Comparison of ENCODE assay signal across 8 cellular contexts in genomic region chr11:125451400-125452124, GRCh38. TPM values are rescaled to one million over a fixed set of nuclear protein-coding genes. Genes with fewer than 3 reads are reported as not detected.
DNase-seq lines count a peak whose midpoint lies in the region; ATAC-seq and TF ChIP-seq lines count a peak whose summit lies in the region.

No MANE protein-coding gene starts in this region.

- ATAC-seq in GM18502 (IDR thresholded peaks at IDR 0.05; ENCODE audit: poor library complexity, unreplicated experiment) (peak; percentile 73), HG02798 (IDR thresholded peaks at IDR 0.05; ENCODE audit: poor library complexity, unreplicated experiment) (peak; percentile 70), HG03108 (IDR thresholded peaks at IDR 0.05; ENCODE audit: unreplicated experiment) (no peak)

- intact Hi-C loops in adrenal gland (cut with DNase I) = no loop called here
- intact Hi-C loops in stomach (cut with DNase I; ENCODE audit: low total_unique reads) = no loop called here

- H3K4me3 ChIP-seq in adrenal gland (no peak overlapping the region), stomach (no peak overlapping the region)

- H3K27ac ChIP-seq in adrenal gland (peak overlapping the region in 1 of 5 donors; percentile 33), stomach (peak overlapping the region in 4 of 5 donors; percentile 27 to 58 (median 45))

- H3K9me3 ChIP-seq in adrenal gland (replicated peaks in 1 of 3) = no peaks in the 10 kb centered on the region
- H3K9me3 ChIP-seq in stomach = no peaks in the 10 kb centered on the region

- peaks cover 0 to 4% of the 10 kb centered on the region in 2 donors for H3K4me1 ChIP-seq in adrenal gland (replicated peaks in 1 of 2)
- peaks cover 7 to 20% (median 14%) of the 10 kb centered on the region in 4 donors for H3K4me1 ChIP-seq in stomach

- H3K36me3 ChIP-seq in adrenal gland (replicated peaks in 1 of 2) = no peaks in the 10 kb centered on the region
- H3K36me3 ChIP-seq in stomach = peaks cover 0 to 31% (median 5%) of the 10 kb centered on the region in 4 donors

- TF ChIP-seq CTCF in adrenal gland (IDR thresholded peaks at IDR 0.05) (no peak), stomach (IDR thresholded peaks at IDR 0.05) (no peak)

- DNase-seq in adrenal gland = peak in 6 of 7 donors; percentile 34 to 84 (median 42)
- peak; percentile 87 for DNase-seq in iPS-NIHi7 (ENCODE audit: extremely low spot score)
- peak; percentile 43 for DNase-seq in stomach
- no peak for DNase-seq in SKM-1 (lab: John Stamatoyannopoulos, UW; ENCODE audit: unreplicated experiment)
- DNase-seq in NCI-H187 treated with DMSO at 0.1 percent for 48 hours (lab: John Stamatoyannopoulos, UW) = no peak

- no peak for TF ChIP-seq EP300 in stomach (IDR thresholded peaks at IDR 0.05)

- WGBS in adrenal gland, 4 donors = 28 to 40% (median 28%) methylated on average over 8 to 10 of the region's 10 CpGs
- WGBS in stomach, 5 donors = 20 to 23% (median 21%) methylated on average over 10 of the region's 10 CpGs

- H3K27me3 ChIP-seq in adrenal gland (no peaks in the 10 kb centered on the region), stomach (no peaks in the 10 kb centered on the region)

- TF ChIP-seq POLR2A in adrenal gland (IDR thresholded peaks at IDR 0.05) (no peak), stomach (IDR thresholded peaks at IDR 0.05) (no peak)

RNA-seq across cellular contexts. Expression of gene FEZ1, which starts 44.5 kb away (rescaled TPM):
- total RNA-seq in adrenal gland (10 to 100 TPM in 3 of 8 donors, 1 to 10 TPM in 5; 6.6 to 21.6 (median 8.9) TPM), stomach (10 to 100 TPM in 4 of 5 donors, under 1 TPM in 1; 0.87 to 94.5 (median 14.7) TPM)
- polyA plus RNA-seq in adrenal gland (10 to 100 TPM; 11.0 to 16.7 (median 13.4) TPM), stomach (10 to 100 TPM; 13.2 to 19.2 (median 15.4) TPM)

Comparison
In these comparisons a context has a peak if more than half of its experiments do, and no peak if none do; other contexts are left out.
1. DNase-seq: peak in adrenal gland (6 of 7), iPS-NIHi7 (single experiment) and stomach (single experiment); none in SKM-1 (single experiment) and NCI-H187 treated with DMSO at 0.1 percent for 48 hours (single experiment).